ENCODE assay signal across 13 cellular contexts in genomic region chr12:98741615-98742265, GRCh38.
DNase-seq lines count a peak whose midpoint lies in the region; ATAC-seq, FAIRE-seq and TF ChIP-seq lines count a peak whose summit lies in the region.
"Had no signal": no experiment of that assay in that cellular context is flagged by ENCODE, and none has a peak within 500 bp of the region (broad histone marks: within the 10 kb centered on the region; RNA-seq: fewer than 3 reads in every experiment).

No MANE protein-coding gene starts in this region.

- H3K27ac Mint-ChIP-seq in progenitor cell of endocrine pancreas = no peak overlapping the region
- H3K27ac Mint-ChIP-seq: natural killer cell had no signal

- no peak overlapping the region for H3K4me2 ChIP-seq in mesendoderm (ENCODE audit: low read length)
- H3K4me2 ChIP-seq: A549 had no signal

- no peak overlapping the region for H3K4me3 ChIP-seq in mesendoderm (ENCODE audit: low read length)
- H3K4me3 ChIP-seq: A549, spleen had no signal

- no peak for FAIRE-seq in urothelium cell line (lab: Jason Lieb, UNC)
- FAIRE-seq: colon had no signal

- H3K23ac ChIP-seq in mesendoderm (ENCODE audit: low read length) = no peak overlapping the region

- no CpG with 5 or more reads among the region's 12 CpGs for WGBS in mesendoderm (ENCODE audit: extremely low coverage, insufficient coverage, low lambda C conversion rate)

- peak overlapping the region; percentile 10 for H2BK120ac ChIP-seq in mesendoderm (ENCODE audit: low read depth, low read length)

- no peaks in the 10 kb centered on the region for H3K79me2 ChIP-seq in mesendoderm (ENCODE audit: control insufficient read depth, insufficient read depth, low read length)

- H3K56ac ChIP-seq in mesendoderm (ENCODE audit: low read length) = peak overlapping the region; percentile 28

- H3K9ac ChIP-seq in mesendoderm (ENCODE audit: low read length) = no peak overlapping the region

- no peak overlapping the region for H4K5ac ChIP-seq in mesendoderm (ENCODE audit: low read length)

- no peak overlapping the region for H4K8ac ChIP-seq in mesendoderm (ENCODE audit: low read depth, low read length)

- H3K27me3 Mint-ChIP-seq in progenitor cell of endocrine pancreas = peaks cover 32% of the 10 kb centered on the region

- no peak for ATAC-seq in HG03520 (IDR thresholded peaks at IDR 0.05; ENCODE audit: unreplicated experiment)
- ATAC-seq: A549, natural killer cell had no signal

- H2BK5ac ChIP-seq in mesendoderm (ENCODE audit: low read length) = no peak overlapping the region

- H3K4me1 ChIP-seq in mesendoderm (ENCODE audit: control insufficient read depth, low read depth, low read length) = peaks cover 1% of the 10 kb centered on the region

- no peaks in the 10 kb centered on the region for H3K27me3 ChIP-seq in mesendoderm (ENCODE audit: insufficient read depth, low read length, poor library complexity)

- H3K4ac ChIP-seq in mesendoderm (ENCODE audit: low read depth, low read length) = no peak overlapping the region

- no peaks in the 10 kb centered on the region for H3K9me3 Mint-ChIP-seq in progenitor cell of endocrine pancreas (ENCODE audit: low read depth)
- H3K9me3 Mint-ChIP-seq: natural killer cell had no signal

- H3K36me3 ChIP-seq in mesendoderm (ENCODE audit: control insufficient read depth, insufficient read depth, low read length) = no peaks in the 10 kb centered on the region

- H2AK5ac ChIP-seq in mesendoderm (ENCODE audit: low read length) = no peak overlapping the region

- H3K18ac ChIP-seq in mesendoderm (ENCODE audit: low read length) = no peak overlapping the region

- H3K4me3 Mint-ChIP-seq in progenitor cell of endocrine pancreas (ENCODE audit: low read depth) = no peak overlapping the region
- H3K4me3 Mint-ChIP-seq: natural killer cell had no signal

- H3K4me1 Mint-ChIP-seq in progenitor cell of endocrine pancreas (ENCODE audit: low read depth) = peaks cover 5% of the 10 kb centered on the region

- no peaks in the 10 kb centered on the region for H3K79me1 ChIP-seq in mesendoderm (ENCODE audit: low read length)

- no peak for TF ChIP-seq CTCF in progenitor cell of endocrine pancreas (IDR thresholded peaks at IDR 0.05; ENCODE audit: unreplicated experiment)

- H3K36me3 Mint-ChIP-seq in progenitor cell of endocrine pancreas (ENCODE audit: insufficient read depth) = no peaks in the 10 kb centered on the region
- H3K36me3 Mint-ChIP-seq: natural killer cell had no signal

- DNase-seq in NCI-H1436 (lab: John Stamatoyannopoulos, UW) = peak; percentile 59
- DNase-seq in NCI-H1436 treated with DMSO at 0.1 percent for 48 hours (lab: John Stamatoyannopoulos, UW) = no peak
- DNase-seq in NCI-H1105 treated with DMSO at 0.1 percent for 48 hours (lab: John Stamatoyannopoulos, UW) = peak; percentile 82
- DNase-seq in activated CD4-positive, alpha-beta T cell treated with anti-CD3 and anti-CD28 coated beads, Interleukin-2, amount 50 U/mL, for 48 hours = peak; percentile 48 to 57
- DNase-seq in mesendoderm = peak; percentile 47
- no peak for DNase-seq in progenitor cell of endocrine pancreas (ENCODE audit: low spot score, unreplicated experiment)
- no peak for DNase-seq in urothelium cell line (ENCODE audit: low spot score)
- DNase-seq: activated effector memory CD4-positive, alpha-beta T cell treated with anti-CD3 and anti-CD28 coated beads, Interleukin-2, amount 50 U/mL, for 16 hours; natural killer cell; spleen had no signal

- H3K27ac ChIP-seq in mesendoderm (ENCODE audit: low read depth, low read length) = no peak overlapping the region
- H3K27ac ChIP-seq: A549, spleen had no signal

- no peak overlapping the region for H2BK15ac ChIP-seq in mesendoderm (replicated peaks; ENCODE audit: low read depth)

Comparison
In these comparisons a context has a peak if more than half of its experiments do, and no peak if none do; other contexts are left out.
1. DNase-seq: peak in NCI-H1436 (single experiment), NCI-H1105 treated with DMSO at 0.1 percent for 48 hours (single experiment), activated CD4-positive, alpha-beta T cell treated with anti-CD3 and anti-CD28 coated beads, Interleukin-2, amount 50 U/mL, for 48 hours (2 of 2) and mesendoderm (single experiment); none in NCI-H1436 treated with DMSO at 0.1 percent for 48 hours (single experiment), progenitor cell of endocrine pancreas (single experiment) and urothelium cell line (single experiment).